ENCODE assay signal across 1 cellular context in the genomic region with DNA sequence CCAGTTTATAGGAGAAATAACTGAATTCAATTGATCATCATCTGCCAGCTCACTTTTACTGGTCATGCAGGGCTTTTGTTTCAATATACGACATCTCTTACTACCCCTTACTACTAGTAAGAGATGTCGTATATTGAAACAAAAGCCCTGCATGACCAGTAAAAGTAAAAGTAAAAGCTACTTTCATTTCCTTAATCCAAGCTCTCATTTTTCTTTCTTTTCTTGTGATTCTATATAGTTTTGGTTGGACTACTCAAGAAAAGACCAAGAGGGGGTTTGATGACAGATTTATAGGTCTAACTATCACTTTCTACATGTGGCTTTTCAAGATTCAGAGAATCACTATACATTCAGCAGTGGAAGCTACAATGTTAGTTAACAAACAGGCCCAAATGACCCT.
TF ChIP-seq lines count a peak whose summit lies in the region.

No MANE protein-coding gene starts in this region.

TF ChIP-seq in GM12878, 131 proteins besides CTCF, POLR2A, EP300 and RAD21 (continued from another document):
- TF ChIP-seq ZNF687 (IDR thresholded peaks at IDR 0.05) (no peak), JUNB (IDR thresholded peaks at IDR 0.05) (0 out of 2 replicates have a peak, but pooled peaks have one; percentile 25), ATF7 (IDR thresholded peaks at IDR 0.05; ENCODE audit: low read depth) (0 out of 2 replicates have a peak, but pooled peaks have one; percentile 25), BHLHE40 (IDR thresholded peaks at IDR 0.05; ENCODE audit: borderline replicate concordance in 1 of 2, low read depth in 2 of 2, low read length in 1 of 2) (0 out of 4 replicates have a peak, but pooled peaks of 1 of the 2 experiments have one; percentile 14), ATF3 (IDR thresholded peaks at IDR 0.05; ENCODE audit: borderline replicate concordance, extremely low read depth, low read depth, low read length) (no peak)
TF ChIP-seq in GM12878: peak in this region for 6.
